Comparison of ENCODE assay signal across 15 cellular contexts in genomic region chr10:74766501-74766900, GRCh38.
"Had no signal": no experiment of that assay in that cellular context is flagged by ENCODE, and none has a peak within 500 bp of the region (broad histone marks: within the 10 kb centered on the region; RNA-seq: fewer than 3 reads in every experiment).

No MANE protein-coding gene starts in this region.

- H2AFZ ChIP-seq: parathyroid adenoma had no signal

- H3K27me3 ChIP-seq: brain microvascular endothelial cell, heart left ventricle, left lung had no signal

- H3K9ac ChIP-seq: parathyroid adenoma had no signal

- H3K36me3 ChIP-seq: brain microvascular endothelial cell, heart left ventricle, left lung, thoracic aorta had no signal

- FAIRE-seq: frontal cortex had no signal

- H3K4me1 ChIP-seq: heart left ventricle, left lung, parathyroid adenoma had no signal

- DNase-seq: activated CD4-positive, alpha-beta T cell treated with anti-CD3 and anti-CD28 coated beads for 48 hours; activated CD8-positive, alpha-beta T cell treated with anti-CD3 and anti-CD28 coated beads for 36 hours; activated gamma-delta T cell treated with Interleukin-2 at 50 U/mL for 16 hours; activated naive CD8-positive, alpha-beta T cell treated with anti-CD3 and anti-CD28 coated beads for 36 hours; activated T-cell treated with anti-CD3 and anti-CD28 coated beads, Interleukin-2, amount 50 U/mL, for 48 hours; amygdala; brain microvascular endothelial cell; heart left ventricle; islet precursor cell; left lung; mammary epithelial cell; T-helper 17 cell had no signal

- H3K79me2 ChIP-seq: parathyroid adenoma had no signal

- H3K4me3 ChIP-seq: heart left ventricle, left lung, thoracic aorta had no signal

- H3K27ac ChIP-seq: brain microvascular endothelial cell, heart left ventricle, left lung, parathyroid adenoma, thoracic aorta had no signal

- H3K9me3 ChIP-seq: heart left ventricle, left lung, thoracic aorta had no signal
